ENCODE assay signal across 17 cellular contexts in genomic region chr7:6630007-6630849, GRCh38. TPM values are rescaled to one million over a fixed set of nuclear protein-coding genes. Genes with fewer than 3 reads are reported as not detected.
DNase-seq lines count a peak whose midpoint lies in the region; ATAC-seq, FAIRE-seq and TF ChIP-seq lines count a peak whose summit lies in the region.
"Had no signal": no experiment of that assay in that cellular context is flagged by ENCODE, and none has a peak within 500 bp of the region (broad histone marks: within the 10 kb centered on the region; RNA-seq: fewer than 3 reads in every experiment).

No MANE protein-coding gene starts in this region.

- no peaks in the 10 kb centered on the region for H3K9me3 ChIP-seq in mucosa of descending colon
- H3K9me3 ChIP-seq: SJSA1 had no signal

- TF ChIP-seq CTCF in RWPE1 (conservative IDR thresholded peaks at IDR 0.05; ENCODE audit: low read depth) (no peak), mucosa of descending colon (IDR thresholded peaks at IDR 0.05) (no peak)

- no peak overlapping the region for H3K4me3 ChIP-seq in mucosa of descending colon
- H3K4me3 ChIP-seq: SJSA1 had no signal

- POLR2A ChIA-PET in RWPE1 (lab: Yijun Ruan, JAX; ENCODE audit: low non-redundant PET): no interaction called here

- peak; percentile 26 for ATAC-seq in mucosa of descending colon

- H3K27ac ChIP-seq in RWPE1: 0 out of 2 replicates have a peak overlapping the region, but pooled peaks have one; percentile 2
- H3K27ac ChIP-seq: SJSA1 had no signal

- peak; percentile 98 for FAIRE-seq in urothelium cell line (lab: Jason Lieb, UNC)
- FAIRE-seq: A204.1, H54 had no signal

- no peaks in the 10 kb centered on the region for H3K36me3 ChIP-seq in mucosa of descending colon (ENCODE audit: low read depth)
- H3K36me3 ChIP-seq: SJSA1 had no signal

- intact Hi-C loops in mucosa of descending colon (cut with DNase I, micrococcal nuclease): no loop called here

- H3K4me1 ChIP-seq in mucosa of descending colon (ENCODE audit: low read depth): no peaks in the 10 kb centered on the region
- H3K4me1 ChIP-seq: SJSA1 had no signal

- DNase-seq in DMS79 treated with DMSO at 0.1 percent for 48 hours (lab: John Stamatoyannopoulos, UW) (peak; percentile 9), DMS79 (lab: John Stamatoyannopoulos, UW) (no peak), RWPE1 (ENCODE audit: low spot score) (no peak), mucosa of descending colon (no peak), urothelium cell line (ENCODE audit: low spot score) (no peak), COR-L47 (lab: John Stamatoyannopoulos, UW) (no peak)
- DNase-seq in stimulated activated naive CD4-positive, alpha-beta T cell (lab: John Stamatoyannopoulos, UW): no peak
- DNase-seq in activated CD4-positive, alpha-beta T cell treated with anti-CD3 and anti-CD28 coated beads for 4 hours: no peak
- DNase-seq: CD4-positive, CD25-positive, alpha-beta regulatory T cell; MM.1S; NCI-H1105; NCI-H1694 treated with DMSO at 0.1 percent for 48 hours; NCI-H446 treated with DMSO at 0.1 percent for 48 hours; NCI-H82 had no signal

- CTCF ChIA-PET in RWPE1 (lab: Yijun Ruan, JAX): no interaction called here

RNA-seq across cellular contexts. Expression of gene ZNF316, which starts 6.9 kb away (rescaled TPM):
- 10 to 100 TPM; 22.3 to 40.9 (median 24.1) TPM for total RNA-seq in mucosa of descending colon

RNA-seq across cellular contexts. Expression of gene ZNF853, which starts 14.8 kb away (rescaled TPM):
- 10 to 100 TPM in 1 of 3 donors, 1 to 10 TPM in 1, under 1 TPM in 1; 0.84 to 19.9 (median 1.4) TPM for total RNA-seq in mucosa of descending colon

RNA-seq across cellular contexts. Expression of gene INTS15, which starts 40.4 kb away (rescaled TPM):
- total RNA-seq in mucosa of descending colon: 10 to 100 TPM; 24.5 to 38.5 (median 26.2) TPM

RNA-seq across cellular contexts. Expression of gene ZDHHC4, which starts 53.0 kb away (rescaled TPM):
- total RNA-seq in mucosa of descending colon: 10 to 100 TPM; 40.4 to 55.9 (median 41.7) TPM
